12 cellular contexts compared by ENCODE assay signal in the genomic region with DNA sequence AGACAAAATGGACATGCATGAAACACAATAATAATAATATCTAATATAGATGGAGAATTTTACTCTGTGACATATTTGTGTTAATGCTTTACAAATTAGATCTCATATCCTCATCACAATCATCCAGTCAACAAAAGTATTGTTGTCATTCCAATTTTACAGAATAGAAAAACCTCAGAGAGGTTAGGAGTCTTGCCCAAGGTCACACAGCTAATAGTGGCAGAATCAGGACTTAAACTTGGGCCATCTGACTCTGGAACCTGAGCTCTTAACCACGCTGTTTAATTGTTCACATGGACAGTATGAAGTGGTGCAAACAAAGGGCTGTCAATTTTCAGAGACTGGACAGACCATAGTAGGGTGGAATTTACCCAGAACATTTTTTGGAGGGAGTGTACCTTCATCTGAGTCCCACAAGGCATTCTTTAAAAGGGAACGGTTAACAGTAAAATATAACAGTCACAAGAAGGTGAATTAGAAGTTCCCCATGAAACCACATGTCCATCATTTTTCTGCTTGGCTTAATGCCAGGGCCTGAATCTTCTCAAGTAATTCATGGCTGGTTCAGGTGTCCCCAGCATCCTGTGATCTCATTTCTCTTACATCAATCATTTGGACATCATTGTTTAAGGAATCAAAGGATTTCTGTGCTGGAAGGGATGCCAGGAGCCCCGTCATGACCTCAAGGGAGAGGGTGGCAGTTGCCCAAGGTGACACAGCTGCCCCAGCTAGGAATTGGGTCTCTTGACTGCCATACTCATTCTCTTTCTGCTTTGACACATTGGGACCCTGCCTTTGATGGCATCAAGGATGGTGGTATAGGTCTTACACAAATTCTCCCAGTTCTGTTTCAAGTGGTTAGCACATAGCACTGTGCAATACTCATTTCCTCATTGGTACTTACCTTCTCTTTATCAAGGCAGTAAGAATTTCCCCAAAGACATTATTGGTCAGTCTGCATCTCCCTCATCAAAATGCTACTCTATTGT. TPM values are rescaled to one million over a fixed set of nuclear protein-coding genes. Genes with fewer than 3 reads are reported as not detected.
DNase-seq lines count a peak whose midpoint lies in the region; ATAC-seq and TF ChIP-seq lines count a peak whose summit lies in the region.
"Had no signal": no experiment of that assay in that cellular context is flagged by ENCODE, and none has a peak within 500 bp of the region (broad histone marks: within the 10 kb centered on the region; RNA-seq: fewer than 3 reads in every experiment).

No MANE protein-coding gene starts in this region.

- peak; percentile 9 for DNase-seq in DMS53 (lab: John Stamatoyannopoulos, UW)
- no peak for DNase-seq in DMS53 treated with DMSO at 0.1 percent for 48 hours (lab: John Stamatoyannopoulos, UW; ENCODE audit: unreplicated experiment)
- peak; percentile 12 for DNase-seq in LoVo (ENCODE audit: low spot score)
- DNase-seq in mesenchymal stem cell: no peak
- no peak for DNase-seq in A673 (ENCODE audit: low spot score)
- no peak for DNase-seq in T1000 (lab: John Stamatoyannopoulos, UW)
- DNase-seq: activated CD4-positive, alpha-beta T cell treated with anti-CD3 and anti-CD28 coated beads, Interleukin-2, amount 50 U/mL, for 48 hours; NCI-H1105 treated with DMSO at 0.1 percent for 48 hours; right cardiac atrium had no signal

- H3K18ac ChIP-seq in mesenchymal stem cell (ENCODE audit: low read depth in 1 of 2, low read length in 2 of 2): no peak overlapping the region

- H3K79me1 ChIP-seq in mesenchymal stem cell (replicated peaks; ENCODE audit: low read length, poor library complexity, severe bottlenecking): no peaks in the 10 kb centered on the region

- H3K14ac ChIP-seq in mesenchymal stem cell (ENCODE audit: low read length in 2 of 2): no peak overlapping the region

- CTCF ChIA-PET in A673 (lab: Charles Lee): no interaction called here

- WGBS in mesenchymal stem cell: 86% methylated on average over 3 of the region's 3 CpGs

- no peak overlapping the region for H2BK5ac ChIP-seq in mesenchymal stem cell (ENCODE audit: low read depth, low read length, poor library complexity, severe bottlenecking)

- H4K91ac ChIP-seq in mesenchymal stem cell (ENCODE audit: low read length): no peak overlapping the region

- no peak overlapping the region for H3K4me2 ChIP-seq in mesenchymal stem cell (ENCODE audit: low read length, poor library complexity, severe bottlenecking)
- H3K4me2 ChIP-seq: A549 had no signal

- no peaks in the 10 kb centered on the region for H3K36me3 ChIP-seq in mesenchymal stem cell (ENCODE audit: control insufficient read depth in 1 of 2, insufficient read depth in 2 of 2, low read depth in 1 of 2, low read length in 2 of 2)
- H3K36me3 ChIP-seq in A673 (ENCODE audit: insufficient read depth, low read length, poor library complexity, severe bottlenecking): no peaks in the 10 kb centered on the region

- H3K27ac ChIP-seq in mesenchymal stem cell (ENCODE audit: low read length, poor library complexity, severe bottlenecking) (no peak overlapping the region), A673 (ENCODE audit: low read depth, low read length, poor library complexity, severe bottlenecking) (no peak overlapping the region)
- H3K27ac ChIP-seq: A549 had no signal

- H3K9me3 ChIP-seq in mesenchymal stem cell (ENCODE audit: control insufficient read depth, low read length) (no peaks in the 10 kb centered on the region), A673 (ENCODE audit: low read depth, low read length, poor library complexity, severe bottlenecking) (no peaks in the 10 kb centered on the region)
- H3K9me3 ChIP-seq: A549 had no signal

- peak overlapping the region in 1 of 2 experiments; percentile 75 for H2BK12ac ChIP-seq in mesenchymal stem cell (ENCODE audit: low read length in 2 of 2)

- H2AK5ac ChIP-seq in mesenchymal stem cell (ENCODE audit: low read length, severe bottlenecking): no peak overlapping the region

- H3K27me3 ChIP-seq in mesenchymal stem cell (ENCODE audit: control insufficient read depth in 1 of 2, insufficient read depth in 1 of 2, low read length in 2 of 2): peaks cover 0 to 37% of the 10 kb centered on the region in 2 experiments
- H3K27me3 ChIP-seq in A673 (replicated peaks; ENCODE audit: insufficient read depth, low read depth, low read length, poor library complexity): no peaks in the 10 kb centered on the region

- BruUV-seq in A673 (replicated peaks; lab: Mats Ljungman, UMichigan): no TSS peak

- H3K4me3 ChIP-seq in mesenchymal stem cell (ENCODE audit: insufficient read depth in 1 of 2, low read depth in 1 of 2, low read length in 2 of 2) (no peak overlapping the region), A673 (ENCODE audit: low read depth, low read length, poor library complexity, severe bottlenecking) (no peak overlapping the region)
- H3K4me3 ChIP-seq: A549 had no signal

- ATAC-seq in GM21723 (IDR thresholded peaks at IDR 0.05; ENCODE audit: unreplicated experiment) (peak; percentile 72), GM19035 (IDR thresholded peaks at IDR 0.05; ENCODE audit: unreplicated experiment) (no peak)
- ATAC-seq: A549, right cardiac atrium had no signal

- no peaks in the 10 kb centered on the region for H3K4me1 ChIP-seq in mesenchymal stem cell (ENCODE audit: control insufficient read depth, insufficient read depth, low read depth, low read length)
- peaks cover 21% of the 10 kb centered on the region for H3K4me1 ChIP-seq in A673 (ENCODE audit: insufficient read depth, low read length, poor library complexity, severe bottlenecking)

- TF ChIP-seq CTCF in A673 (conservative IDR thresholded peaks at IDR 0.05; ENCODE audit: low read depth, low read length): no peak

- no peak overlapping the region for H3K23ac ChIP-seq in mesenchymal stem cell (ENCODE audit: low read length in 2 of 2)

- POLR2A ChIA-PET in A673 (lab: Charles Lee; ENCODE audit: low non-redundant PET): no interaction called here

- peak overlapping the region; percentile 14 for H4K8ac ChIP-seq in mesenchymal stem cell (ENCODE audit: low read length)

- no peak overlapping the region for H3K9ac ChIP-seq in mesenchymal stem cell (ENCODE audit: low read length)

- no peak overlapping the region for H2AFZ ChIP-seq in mesenchymal stem cell (ENCODE audit: low read depth, low read length)

- H2BK15ac ChIP-seq in mesenchymal stem cell (ENCODE audit: low read depth, poor library complexity, severe bottlenecking): no peak overlapping the region

- no peak overlapping the region for H3K4ac ChIP-seq in mesenchymal stem cell (ENCODE audit: low read depth in 1 of 2, low read length in 2 of 2)

- H2BK120ac ChIP-seq in mesenchymal stem cell (ENCODE audit: low read depth, low read length): no peak overlapping the region

- intact Hi-C loops in A673 (cut with micrococcal nuclease; ENCODE audit: unreplicated experiment): loop anchor here (5.0 kb wide), 3 partner anchors 153 to 808 kb away; no protein-coding TSS in a partner anchor

RNA-seq across cellular contexts. Expression of gene CCDC93, which starts 35.6 kb away (rescaled TPM):
- 13.9 TPM for polyA plus RNA-seq in mesenchymal stem cell (2013, experiment 1 of 2)
- 12.1 TPM for polyA plus RNA-seq in mesenchymal stem cell (2013, experiment 2 of 2)
- total RNA-seq in A673 (2021): 27.2 and 28.8 TPM in 2 replicates

RNA-seq across cellular contexts. Expression of gene INSIG2, which starts 38.8 kb away (rescaled TPM):
- polyA plus RNA-seq in mesenchymal stem cell (2013, experiment 1 of 2): 10.1 TPM
- polyA plus RNA-seq in mesenchymal stem cell (2013, experiment 2 of 2): 10.5 TPM
- 13.3 and 15.3 TPM in 2 replicates for total RNA-seq in A673 (2021)

Comparison
In these comparisons a context has a peak if more than half of its experiments do, and no peak if none do; other contexts are left out.
1. DNase-seq: peak in DMS53 (single experiment) and LoVo (single experiment); none in DMS53 treated with DMSO at 0.1 percent for 48 hours (single experiment), mesenchymal stem cell (single experiment), A673 (single experiment) and T1000 (single experiment).